Comparison of ENCODE assay signal across 1 cellular context in genomic region chr14:51873221-51873893, GRCh38.
TF ChIP-seq lines count a peak whose summit lies in the region.

No MANE protein-coding gene starts in this region.

TF ChIP-seq in HEK293, 187 proteins besides CTCF, POLR2A, EP300 and RAD21 (continued from another document):
- TF ChIP-seq ZSCAN4 (tag by site-specific recombination; IDR thresholded peaks at IDR 0.05) (no peak), SCRT2 (tag by site-specific recombination; IDR thresholded peaks at IDR 0.05) (peak; percentile 81), PRDM4 (tag by site-specific recombination; IDR thresholded peaks at IDR 0.05) (peak; percentile 91), OSR2 (tag by site-specific recombination; IDR thresholded peaks at IDR 0.05) (peak; percentile 46)
